31 cellular contexts compared by ENCODE assay signal in genomic region chr5:7955476-7955875, GRCh38.
"Had no signal": no experiment of that assay in that cellular context is flagged by ENCODE, and none has a peak within 500 bp of the region (broad histone marks: within the 10 kb centered on the region; RNA-seq: fewer than 3 reads in every experiment).

No MANE protein-coding gene starts in this region.

- H3K36me3 ChIP-seq: adrenal gland, ascending aorta, cardiac muscle cell, colonic mucosa had no signal

- ATAC-seq: activated CD8-positive, alpha-beta T cell treated with anti-CD3 and anti-CD28 coated beads for 36 hours; activated naive CD4-positive, alpha-beta T cell treated with anti-CD3 and anti-CD28 coated beads, Interleukin-2, amount 50 U/mL, for 72 hours; activated T-cell treated with anti-CD3 and anti-CD28 coated beads, Interleukin-2, amount 50 U/mL, for 4 hours; activated T-cell treated with anti-CD3 and anti-CD28 coated beads, Interleukin-2, amount 50 U/mL, for 72 hours; activated T-helper 17 cell treated with anti-CD3 and anti-CD28 coated beads, Interleukin-2, amount 50 U/mL, for 72 hours had no signal

- H3K9me3 ChIP-seq: adrenal gland, ascending aorta, colonic mucosa had no signal

- H3K27me3 ChIP-seq: adrenal gland, ascending aorta, cardiac muscle cell, colonic mucosa had no signal

- H3K4me3 ChIP-seq: adrenal gland, ascending aorta, cardiac muscle cell, colonic mucosa had no signal

- DNase-seq: activated B cell treated with CpG ODN at 0.5 μM for 24 hours; activated CD4-positive, alpha-beta memory T cell treated with anti-CD3 and anti-CD28 coated beads for 36 hours; activated CD4-positive, alpha-beta T cell treated with anti-CD3 and anti-CD28 coated beads for 4 hours; activated CD4-positive, alpha-beta T cell treated with anti-CD3 and anti-CD28 coated beads, Interleukin-2, amount 10 ng/mL, durations not matched to agents 24 days and 14 days; activated CD4-positive, alpha-beta T cell treated with anti-CD3 and anti-CD28 coated beads, Interleukin-2, amount 50 U/mL, for 1 hour; activated CD4-positive, alpha-beta T cell treated with anti-CD3 and anti-CD28 coated beads, Interleukin-2, amount 50 U/mL, for 4 hours; activated CD4-positive, CD25-positive, alpha-beta regulatory T cell treated with anti-CD3 and anti-CD28 coated beads, Interleukin-2, amount 50 U/mL, for 72 hours; activated CD8-positive, alpha-beta memory T cell treated with anti-CD3 and anti-CD28 coated beads, Interleukin-2, amount 50 U/mL, for 4 hours; activated CD8-positive, alpha-beta T cell treated with anti-CD3 and anti-CD28 coated beads for 36 hours; activated effector memory CD4-positive, alpha-beta T cell treated with anti-CD3 and anti-CD28 coated beads, Interleukin-2, amount 50 U/mL, for 16 hours; activated gamma-delta T cell treated with Interleukin-2 at 50 U/mL for 16 hours; activated naive CD4-positive, alpha-beta T cell; activated naive CD4-positive, alpha-beta T cell treated with anti-CD3 and anti-CD28 coated beads for 36 hours; activated naive CD4-positive, alpha-beta T cell treated with anti-CD3 and anti-CD28 coated beads, Interleukin-2, amount 50 U/mL, for 16 hours; activated naive CD8-positive, alpha-beta T cell treated with anti-CD3 and anti-CD28 coated beads for 36 hours; activated T-cell treated with anti-CD3 and anti-CD28 coated beads for 4 hours; activated T-cell treated with anti-CD3 and anti-CD28 coated beads, Interleukin-2, amount 50 U/mL, for 1 hour; activated T-cell treated with anti-CD3 and anti-CD28 coated beads, Interleukin-2, amount 50 U/mL, for 4 hours; activated T-cell treated with anti-CD3 and anti-CD28 coated beads, Interleukin-2, amount 50 U/mL, for 72 hours; adrenal gland; amniotic stem cell; caudate nucleus; cerebellar nuclear complex; colonic mucosa; T-helper 2 cell; T-helper 9 cell had no signal

- H3K27ac ChIP-seq: adrenal gland, ascending aorta, cardiac muscle cell, colonic mucosa, VCaP had no signal

- H3K4me1 ChIP-seq: adrenal gland, ascending aorta, colonic mucosa had no signal
